8 cellular contexts compared by ENCODE assay signal in genomic region chr1:207797229-207797973, GRCh38. TPM values are rescaled to one million over a fixed set of nuclear protein-coding genes. Genes with fewer than 3 reads are reported as not detected.
DNase-seq lines count a peak whose midpoint lies in the region; ATAC-seq, FAIRE-seq and TF ChIP-seq lines count a peak whose summit lies in the region.

No MANE protein-coding gene starts in this region.

- peak in 1 of 3 donors; percentile 48 for TF ChIP-seq CTCF in lower leg skin (IDR thresholded peaks at IDR 0.05)

- peaks cover 35% of the 10 kb centered on the region for H3K4me1 Mint-ChIP-seq in activated CD4-positive, alpha-beta T cell treated with anti-CD3 and anti-CD28 coated beads, Interleukin-2, amount 10 ng/mL, durations not matched to agents 7 days and 5 days

- POLR2A ChIA-PET in activated CD4-positive, alpha-beta T cell treated with anti-CD3 and anti-CD28 coated beads, Interleukin-2, amount 10 ng/mL, durations not matched to agents 7 days and 5 days (lab: Charles Lee), result interaction anchor here (0.5 to 0.7 kb wide), 2 partner anchors 24 to 75 kb away, joined by 3 to 4 read pairs; no protein-coding TSS in a partner anchor

- CTCF ChIA-PET in activated CD4-positive, alpha-beta T cell treated with anti-CD3 and anti-CD28 coated beads, Interleukin-2, amount 10 ng/mL, durations not matched to agents 7 days and 5 days (lab: Charles Lee), result interaction anchor here (0.6 to 3.0 kb wide), 37 partner anchors 9 to 1819 kb away, joined by 3 to 24 read pairs (median 3); partner anchors contain the start of gene PFKFB2

- TF ChIP-seq POLR2A in lower leg skin (IDR thresholded peaks at IDR 0.05), result no peak

- peak; percentile 69 for ATAC-seq in GM18517 (IDR thresholded peaks at IDR 0.05; ENCODE audit: unreplicated experiment)
- ATAC-seq in HG03196 (IDR thresholded peaks at IDR 0.05; ENCODE audit: unreplicated experiment), result peak; percentile 72

- FAIRE-seq in A204.1 (lab: Jason Lieb, UNC), result peak; percentile 95

- peaks cover 34% of the 10 kb centered on the region for H3K36me3 Mint-ChIP-seq in activated CD4-positive, alpha-beta T cell treated with anti-CD3 and anti-CD28 coated beads, Interleukin-2, amount 10 ng/mL, durations not matched to agents 7 days and 5 days (ENCODE audit: low read depth)

- H3K4me3 Mint-ChIP-seq in activated CD4-positive, alpha-beta T cell treated with anti-CD3 and anti-CD28 coated beads, Interleukin-2, amount 10 ng/mL, durations not matched to agents 7 days and 5 days, result no peak overlapping the region

- WGBS in lower leg skin, 2 donors, result 35 to 40% methylated on average over 7 of the region's 7 CpGs

- peak; percentile 60 for DNase-seq in NCI-H446 treated with DMSO at 0.1 percent for 48 hours (lab: John Stamatoyannopoulos, UW)
- peak; percentile 83 for DNase-seq in activated CD4-positive, alpha-beta T cell treated with anti-CD3 and anti-CD28 coated beads, Interleukin-2, amount 10 ng/mL, durations not matched to agents 7 days and 5 days
- DNase-seq in dermis blood vessel endothelial cell, result peak; percentile 91
- peak; percentile 87 to 97 for DNase-seq in lower leg skin (ENCODE audit: low spot score in 2 of 2)
- DNase-seq in stimulated activated CD8-positive, alpha-beta memory T cell treated with anti-CD3 and anti-CD28 coated beads, Interleukin-12 subunit alpha, Interleukin-12 subunit beta, amount 100 ng/mL, for 1 hour (ENCODE audit: low read depth), result peak; percentile 60

- H3K27ac Mint-ChIP-seq in activated CD4-positive, alpha-beta T cell treated with anti-CD3 and anti-CD28 coated beads, Interleukin-2, amount 10 ng/mL, durations not matched to agents 7 days and 5 days, result no peak overlapping the region

- no peak overlapping the region for H3K4me3 ChIP-seq in lower leg skin (ENCODE audit: low read depth, poor library complexity, severe bottlenecking)

- no peaks in the 10 kb centered on the region for H3K27me3 Mint-ChIP-seq in activated CD4-positive, alpha-beta T cell treated with anti-CD3 and anti-CD28 coated beads, Interleukin-2, amount 10 ng/mL, durations not matched to agents 7 days and 5 days

- H3K9me3 Mint-ChIP-seq in activated CD4-positive, alpha-beta T cell treated with anti-CD3 and anti-CD28 coated beads, Interleukin-2, amount 10 ng/mL, durations not matched to agents 7 days and 5 days, result no peaks in the 10 kb centered on the region

- intact Hi-C loops in lower leg skin (cut with DNase I; ENCODE audit: low total_unique reads), result no loop called here

RNA-seq across cellular contexts. Expression of gene CD46, which starts 45.5 kb away (rescaled TPM):
- 100 to 1,000 TPM; 112 to 115 TPM for total RNA-seq in activated CD4-positive, alpha-beta T cell treated with anti-CD3 and anti-CD28 coated beads, Interleukin-2, amount 10 ng/mL, durations not matched to agents 7 days and 5 days
- 122 and 176 TPM in 2 replicates for total RNA-seq in dermis blood vessel endothelial cell
- 10 to 100 TPM; 63.3 to 89.4 (median 76.2) TPM for total RNA-seq in lower leg skin
